ENCODE assay signal across 1 cellular context in genomic region chr7:47782022-47782421, GRCh38.
TF ChIP-seq lines count a peak whose summit lies in the region.

No MANE protein-coding gene starts in this region.

TF ChIP-seq in HCT116, 20 proteins besides CTCF, POLR2A, EP300 and RAD21:
- no peak for TF ChIP-seq REST (IDR thresholded peaks at IDR 0.05; ENCODE audit: low read depth)
- TF ChIP-seq FOSL1 (IDR thresholded peaks at IDR 0.05; ENCODE audit: low read depth) = no peak
- no peak for TF ChIP-seq CBX3 (IDR thresholded peaks at IDR 0.05; ENCODE audit: low read depth)
- TF ChIP-seq EZH2phosphoT487 (IDR thresholded peaks at IDR 0.05; ENCODE audit: borderline replicate concordance) = no peak
- TF ChIP-seq ELF1 (IDR thresholded peaks at IDR 0.05; ENCODE audit: borderline replicate concordance, low read depth) = no peak
- TF ChIP-seq ZBTB33 (IDR thresholded peaks at IDR 0.05; ENCODE audit: extremely low read depth, insufficient replicate concordance, low read length) = no peak
- no peak for TF ChIP-seq YY1 (IDR thresholded peaks at IDR 0.05; ENCODE audit: extremely low read depth, insufficient replicate concordance, low read depth, low read length)
- TF ChIP-seq ZNF274 (IDR thresholded peaks at IDR 0.05; ENCODE audit: low read depth, low read length) = no peak
